18 cellular contexts compared by ENCODE assay signal in genomic region chr12:118290130-118290529, GRCh38.
DNase-seq lines count a peak whose midpoint lies in the region; ATAC-seq and TF ChIP-seq lines count a peak whose summit lies in the region.
"Had no signal": no experiment of that assay in that cellular context is flagged by ENCODE, and none has a peak within 500 bp of the region (broad histone marks: within the 10 kb centered on the region; RNA-seq: fewer than 3 reads in every experiment).

No MANE protein-coding gene starts in this region.

- H3K27me3 Mint-ChIP-seq in GM23338 (ENCODE audit: insufficient read depth, low read depth, poor library complexity) = no peaks in the 10 kb centered on the region
- no peaks in the 10 kb centered on the region for H3K27me3 Mint-ChIP-seq in T-helper 17 cell
- H3K27me3 Mint-ChIP-seq in activated CD8-positive, alpha-beta T cell treated with anti-CD3 and anti-CD28 coated beads, Interleukin-2, amount 10 ng/mL, durations not matched to agents 7 days and 5 days (ENCODE audit: low read depth) = no peaks in the 10 kb centered on the region
- H3K27me3 Mint-ChIP-seq: activated naive CD8-positive, alpha-beta T cell treated with anti-CD3 and anti-CD28 coated beads, Interleukin-2, amount 50 U/mL, for 24 hours had no signal

- no peak overlapping the region for H2AFZ ChIP-seq in GM23338
- H2AFZ ChIP-seq in parathyroid adenoma = peak overlapping the region; percentile 10
- H2AFZ ChIP-seq in GM23248 = no peak overlapping the region

- no peaks in the 10 kb centered on the region for H3K9me2 ChIP-seq in GM23338 (ENCODE audit: insufficient read depth)
- H3K9me2 ChIP-seq in GM23248 (ENCODE audit: insufficient read depth) = no peaks in the 10 kb centered on the region

- CTCF ChIA-PET in activated CD8-positive, alpha-beta T cell treated with anti-CD3 and anti-CD28 coated beads, Interleukin-2, amount 10 ng/mL, durations not matched to agents 7 days and 5 days (lab: Charles Lee) = no interaction called here

- 87 to 100% methylated on average over 3 of the region's 3 CpGs for WGBS in GM23248 (ENCODE audit: low coverage in 1 of 2, low lambda C conversion rate in 2 of 2, missing lambda C conversion rate in 2 of 2), 2 experiments

- no peaks in the 10 kb centered on the region for H3K4me1 Mint-ChIP-seq in GM23338
- peaks cover 10% of the 10 kb centered on the region for H3K4me1 Mint-ChIP-seq in T-helper 17 cell
- H3K4me1 Mint-ChIP-seq in activated CD8-positive, alpha-beta T cell treated with anti-CD3 and anti-CD28 coated beads, Interleukin-2, amount 10 ng/mL, durations not matched to agents 7 days and 5 days (ENCODE audit: low read depth) = peaks cover 3% of the 10 kb centered on the region

- H3K4me3 ChIP-seq in GM23338 (no peak overlapping the region), parathyroid adenoma (ENCODE audit: low read depth, low read length) (no peak overlapping the region), GM23248 (no peak overlapping the region)
- H3K4me3 ChIP-seq: left ventricle myocardium inferior, SJCRH30, skin epidermis, uterus had no signal

- H3K79me2 ChIP-seq in GM23338 (replicated peaks; ENCODE audit: insufficient read depth) (no peaks in the 10 kb centered on the region), parathyroid adenoma (no peaks in the 10 kb centered on the region), GM23248 (ENCODE audit: insufficient read depth) (peaks cover 46% of the 10 kb centered on the region)

- H3K9me3 ChIP-seq in T-helper 17 cell (ENCODE audit: control insufficient read depth, low read length, poor library complexity, severe bottlenecking) (no peaks in the 10 kb centered on the region), parathyroid adenoma (ENCODE audit: control insufficient read depth, low read length) (no peaks in the 10 kb centered on the region), GM23248 (ENCODE audit: low read depth) (no peaks in the 10 kb centered on the region)
- H3K9me3 ChIP-seq: left ventricle myocardium inferior, SJCRH30, uterus had no signal

- H3K36me3 Mint-ChIP-seq in GM23338 (ENCODE audit: low read depth) (no peaks in the 10 kb centered on the region), T-helper 17 cell (ENCODE audit: low read depth) (no peaks in the 10 kb centered on the region)
- H3K36me3 Mint-ChIP-seq in activated CD8-positive, alpha-beta T cell treated with anti-CD3 and anti-CD28 coated beads, Interleukin-2, amount 10 ng/mL, durations not matched to agents 7 days and 5 days (ENCODE audit: low read depth) = peaks cover 26% of the 10 kb centered on the region

- no peaks in the 10 kb centered on the region for H3K36me3 ChIP-seq in GM23338 (ENCODE audit: insufficient read depth)
- no peaks in the 10 kb centered on the region for H3K36me3 ChIP-seq in parathyroid adenoma (ENCODE audit: control insufficient read depth, insufficient read depth, low read length)
- H3K36me3 ChIP-seq in GM23248 (ENCODE audit: low read depth) = no peaks in the 10 kb centered on the region
- H3K36me3 ChIP-seq: SJCRH30, uterus had no signal

- H3F3A ChIP-seq in GM23338 (replicated peaks; ENCODE audit: low read depth) (no peaks in the 10 kb centered on the region), GM23248 (ENCODE audit: insufficient read depth) (0 out of 2 replicates have a peak, but pooled peaks cover 4% of the 10 kb centered on the region)

- no peak overlapping the region for H3K27ac Mint-ChIP-seq in GM23338
- H3K27ac Mint-ChIP-seq in T-helper 17 cell = peak overlapping the region; percentile 45
- no peak overlapping the region for H3K27ac Mint-ChIP-seq in activated CD8-positive, alpha-beta T cell treated with anti-CD3 and anti-CD28 coated beads, Interleukin-2, amount 10 ng/mL, durations not matched to agents 7 days and 5 days
- H3K27ac Mint-ChIP-seq: activated naive CD8-positive, alpha-beta T cell treated with anti-CD3 and anti-CD28 coated beads, Interleukin-2, amount 50 U/mL, for 24 hours; activated T-helper 2 cell treated with anti-CD3 and anti-CD28 coated beads, Interferon-gamma antibody, Interleukin-2, Interleukin-4, amounts not matched to agents 10 μg/mL and 5 μg/mL and 100 μg/mL, durations not matched to agents 14 hours and 24 hours and 36 hours had no signal

- no peak overlapping the region for H3K4me3 Mint-ChIP-seq in GM23338
- H3K4me3 Mint-ChIP-seq in T-helper 17 cell = no peak overlapping the region
- no peak overlapping the region for H3K4me3 Mint-ChIP-seq in activated CD8-positive, alpha-beta T cell treated with anti-CD3 and anti-CD28 coated beads, Interleukin-2, amount 10 ng/mL, durations not matched to agents 7 days and 5 days
- H3K4me3 Mint-ChIP-seq: activated naive CD8-positive, alpha-beta T cell treated with anti-CD3 and anti-CD28 coated beads, Interleukin-2, amount 50 U/mL, for 24 hours had no signal

- POLR2A ChIA-PET in activated CD8-positive, alpha-beta T cell treated with anti-CD3 and anti-CD28 coated beads, Interleukin-2, amount 10 ng/mL, durations not matched to agents 7 days and 5 days (lab: Charles Lee) = no interaction called here

- H3K27ac ChIP-seq in GM23338 (ENCODE audit: low read depth) (peak overlapping the region; percentile 39; the same call in 1 of the 2 replicates), parathyroid adenoma (peak overlapping the region; percentile 46), GM23248 (no peak overlapping the region)
- H3K27ac ChIP-seq: left ventricle myocardium inferior, SJCRH30, skin epidermis, uterus had no signal

- H4K20me1 ChIP-seq in GM23338 (replicated peaks; ENCODE audit: insufficient read depth) (no peaks in the 10 kb centered on the region), GM23248 (ENCODE audit: insufficient read depth) (no peaks in the 10 kb centered on the region)

- no peak for DNase-seq in GM23338 (ENCODE audit: low spot score)
- no peak for DNase-seq in T-helper 17 cell
- DNase-seq in fibroblast of peridontal ligament (ENCODE audit: extremely low read depth) = peak; percentile 52
- DNase-seq in activated CD8-positive, alpha-beta T cell treated with anti-CD3 and anti-CD28 coated beads, Interleukin-2, amount 10 ng/mL, durations not matched to agents 7 days and 5 days = no peak
- DNase-seq in GM23248 = no peak
- no peak for DNase-seq in nucleus accumbens (lab: John Stamatoyannopoulos, UW)
- DNase-seq: activated naive CD8-positive, alpha-beta T cell treated with anti-CD3 and anti-CD28 coated beads, Interleukin-2, amount 50 U/mL, for 24 hours; cerebellar nuclear complex; COR-L47; left ventricle myocardium inferior; NCI-H69; SJCRH30; stimulated activated CD4-positive, alpha-beta T cell treated with anti-CD3 and anti-CD28 coated beads, Interleukin-4, amount 100 ng/mL, for 1 hour; uterus had no signal

- ATAC-seq in GM23338 (no peak), T-helper 17 cell (no peak)
- ATAC-seq in activated CD8-positive, alpha-beta T cell treated with anti-CD3 and anti-CD28 coated beads, Interleukin-2, amount 10 ng/mL, durations not matched to agents 7 days and 5 days = no peak
- ATAC-seq: activated CD4-positive, CD25-positive, alpha-beta regulatory T cell treated with anti-CD3 and anti-CD28 coated beads, Interleukin-2, amount 50 U/mL, for 24 hours; activated naive CD8-positive, alpha-beta T cell treated with anti-CD3 and anti-CD28 coated beads, Interleukin-2, amount 50 U/mL, for 24 hours had no signal

- H3K4me1 ChIP-seq in GM23338 (ENCODE audit: insufficient read depth) = no peaks in the 10 kb centered on the region
- peaks cover 8% of the 10 kb centered on the region for H3K4me1 ChIP-seq in parathyroid adenoma
- H3K4me1 ChIP-seq in GM23248 (ENCODE audit: insufficient read depth) = peaks cover 5% of the 10 kb centered on the region; the same call in 1 of the 2 replicates
- H3K4me1 ChIP-seq: SJCRH30, uterus had no signal

- no peak overlapping the region for H3K4me2 ChIP-seq in GM23338
- H3K4me2 ChIP-seq in parathyroid adenoma (ENCODE audit: low read length) = peak overlapping the region; percentile 56
- H3K4me2 ChIP-seq in GM23248 (ENCODE audit: unreplicated experiment) = no peak overlapping the region

- H3K9me3 Mint-ChIP-seq in GM23338 = no peaks in the 10 kb centered on the region
- no peaks in the 10 kb centered on the region for H3K9me3 Mint-ChIP-seq in activated CD8-positive, alpha-beta T cell treated with anti-CD3 and anti-CD28 coated beads, Interleukin-2, amount 10 ng/mL, durations not matched to agents 7 days and 5 days (ENCODE audit: insufficient read depth)
- H3K9me3 Mint-ChIP-seq: activated naive CD8-positive, alpha-beta T cell treated with anti-CD3 and anti-CD28 coated beads, Interleukin-2, amount 50 U/mL, for 24 hours; activated T-helper 2 cell treated with anti-CD3 and anti-CD28 coated beads, Interferon-gamma antibody, Interleukin-2, Interleukin-4, amounts not matched to agents 10 μg/mL and 5 μg/mL and 100 μg/mL, durations not matched to agents 14 hours and 24 hours and 36 hours had no signal

- TF ChIP-seq CTCF in GM23338 (conservative IDR thresholded peaks at IDR 0.05; ENCODE audit: low read depth in 2 of 2) = no peak
- TF ChIP-seq CTCF in parathyroid adenoma (IDR thresholded peaks at IDR 0.05) = no peak

- no peaks in the 10 kb centered on the region for H3K27me3 ChIP-seq in GM23338 (ENCODE audit: insufficient read depth)
- H3K27me3 ChIP-seq in parathyroid adenoma (ENCODE audit: control insufficient read depth, insufficient read depth, low read length) = no peaks in the 10 kb centered on the region
- no peaks in the 10 kb centered on the region for H3K27me3 ChIP-seq in GM23248 (replicated peaks; ENCODE audit: insufficient read depth)
- H3K27me3 ChIP-seq: SJCRH30, uterus had no signal

- in situ Hi-C loops in GM23248 (cut with MboI) = no loop called here

- H3K9ac ChIP-seq in parathyroid adenoma (no peak overlapping the region), GM23248 (no peak overlapping the region)

TF ChIP-seq in GM23338, 12 proteins besides CTCF, POLR2A, EP300 and RAD21 (continues in another document):
- TF ChIP-seq ZNF114 (CRISPR knock-in tag; IDR thresholded peaks at IDR 0.05) = no peak
- no peak for TF ChIP-seq ZNF331 (CRISPR knock-in tag; IDR thresholded peaks at IDR 0.05; ENCODE audit: low read depth)
